9 cellular contexts compared by ENCODE assay signal in the genomic region with DNA sequence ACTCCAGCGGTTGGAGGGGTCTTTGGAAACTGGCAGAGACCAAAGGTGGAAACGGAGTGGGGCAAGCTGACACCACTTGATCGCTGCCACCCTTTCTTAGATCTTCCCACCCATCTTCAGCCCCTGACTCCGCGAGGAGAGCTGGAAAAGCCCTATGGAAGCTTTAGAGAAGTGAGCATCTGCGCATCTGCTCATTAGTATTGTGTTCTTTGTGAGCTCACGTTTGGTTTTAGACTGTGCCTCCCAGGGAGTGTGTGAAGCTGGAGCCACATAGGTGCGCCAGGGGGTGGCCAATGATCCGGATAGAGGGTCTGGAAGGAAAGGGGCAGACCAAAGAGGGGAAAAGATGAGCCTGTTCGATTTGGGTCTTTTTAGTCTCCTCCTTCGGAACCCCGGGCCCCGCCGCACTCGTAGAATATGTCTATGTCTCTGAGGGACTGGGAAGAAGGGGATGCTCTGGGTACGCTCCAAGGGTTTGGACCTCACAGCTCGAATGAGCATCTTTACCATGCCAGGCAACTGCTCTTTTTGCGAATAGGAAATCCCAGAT. TPM values are rescaled to one million over a fixed set of nuclear protein-coding genes. Genes with fewer than 3 reads are reported as not detected.
A peak's percentile ranks its signal among the peaks of the same experiment; 100 is the strongest.
DNase-seq lines count a peak whose midpoint lies in the region; ATAC-seq, FAIRE-seq and TF ChIP-seq lines count a peak whose summit lies in the region.
"Had no signal": no experiment of that assay in that cellular context is flagged by ENCODE, and none has a peak within 500 bp of the region (broad histone marks: within the 10 kb centered on the region; RNA-seq: fewer than 3 reads in every experiment).

No MANE protein-coding gene starts in this region.

- H2BK12ac ChIP-seq in trophoblast cell (ENCODE audit: low read length) = no peak overlapping the region

- FAIRE-seq in urothelium cell line (lab: Jason Lieb, UNC) (no peak), RCC 7860 (lab: Jason Lieb, UNC) (no peak)

- H2AK5ac ChIP-seq in trophoblast cell (ENCODE audit: low read length) = no peak overlapping the region

- no peak overlapping the region for H4K8ac ChIP-seq in trophoblast cell (ENCODE audit: low read depth, low read length)

- TF ChIP-seq CTCF in endothelial cell (IDR thresholded peaks at IDR 0.05; ENCODE audit: unreplicated experiment) = no peak

- H3K14ac ChIP-seq in trophoblast cell (ENCODE audit: low read length) = no peak overlapping the region

- no peak overlapping the region for H2BK120ac ChIP-seq in trophoblast cell (ENCODE audit: insufficient read depth, low read length, poor library complexity)

- no peaks in the 10 kb centered on the region for H3K9me3 ChIP-seq in NT2/D1 (ENCODE audit: insufficient read depth, low read length)
- no peaks in the 10 kb centered on the region for H3K9me3 ChIP-seq in trophoblast cell (ENCODE audit: insufficient read depth, low read depth, low read length)

- no peak overlapping the region for H3K27ac Mint-ChIP-seq in endothelial cell (ENCODE audit: unreplicated experiment)

- WGBS in trophoblast cell (ENCODE audit: extremely low coverage, insufficient coverage, insufficient read length) = no CpG with 5 or more reads among the region's 18 CpGs

- H4K12ac ChIP-seq in trophoblast cell (ENCODE audit: low read depth, low read length) = no peak overlapping the region

- no peak overlapping the region for H3K27ac ChIP-seq in trophoblast cell (ENCODE audit: low read depth, low read length)

- H3K4me1 ChIP-seq in NT2/D1 (ENCODE audit: insufficient read depth, insufficient read length) (no peaks in the 10 kb centered on the region), trophoblast cell (ENCODE audit: control insufficient read depth in 1 of 2, insufficient read depth in 2 of 2, low read length in 2 of 2) (peaks cover 6 to 11% of the 10 kb centered on the region in 2 experiments)

- no peak overlapping the region for H3K9ac ChIP-seq in NT2/D1 (ENCODE audit: insufficient read length, low read depth)
- H3K9ac ChIP-seq in trophoblast cell (ENCODE audit: low read length) = no peak overlapping the region

- no peak overlapping the region for H3K18ac ChIP-seq in trophoblast cell (ENCODE audit: low read length)

- no peaks in the 10 kb centered on the region for H3K9me3 Mint-ChIP-seq in endothelial cell (ENCODE audit: unreplicated experiment)

- no peak overlapping the region for H2BK5ac ChIP-seq in trophoblast cell (ENCODE audit: low read depth, low read length, poor library complexity)

- peak overlapping the region; percentile 75 for H3K4me2 ChIP-seq in trophoblast cell (ENCODE audit: low read length)

- H3K27me3 Mint-ChIP-seq in endothelial cell (ENCODE audit: unreplicated experiment) = peaks cover 12% of the 10 kb centered on the region

- H3K79me1 ChIP-seq in trophoblast cell (ENCODE audit: low read length) = no peaks in the 10 kb centered on the region

- H3K36me3 ChIP-seq in NT2/D1 (ENCODE audit: insufficient read depth, insufficient read length, low read length) = no peaks in the 10 kb centered on the region
- no peaks in the 10 kb centered on the region for H3K36me3 ChIP-seq in trophoblast cell (ENCODE audit: control insufficient read depth in 1 of 2, insufficient read depth in 2 of 2, low read length in 2 of 2)

- no peak overlapping the region for H4K91ac ChIP-seq in trophoblast cell (ENCODE audit: low read depth, low read length)

- H3K4me1 Mint-ChIP-seq in endothelial cell (ENCODE audit: unreplicated experiment) = peaks cover 24% of the 10 kb centered on the region

- no peaks in the 10 kb centered on the region for H3K79me2 ChIP-seq in trophoblast cell (ENCODE audit: control insufficient read depth, insufficient read depth, low read length, poor library complexity)

- ATAC-seq in HG02981 (IDR thresholded peaks at IDR 0.05; ENCODE audit: unreplicated experiment) = no peak

- H3K4me3 Mint-ChIP-seq in endothelial cell (ENCODE audit: unreplicated experiment) = peak overlapping the region; percentile 81

- DNase-seq in EL (peak; percentile 3), NT2/D1 (ENCODE audit: low read depth, low spot score) (no peak), endothelial cell (ENCODE audit: low spot score) (peak; percentile 4), trophoblast cell (no peak), urothelium cell line (ENCODE audit: low spot score) (no peak), pons (ENCODE audit: low spot score) (no peak), RCC 7860 (ENCODE audit: low spot score) (no peak)
- DNase-seq: naive B cell had no signal

- no peak overlapping the region for H3K23ac ChIP-seq in trophoblast cell (ENCODE audit: low read length)

- no peak overlapping the region for H3K4ac ChIP-seq in trophoblast cell (ENCODE audit: low read depth, low read length)

- H3K36me3 Mint-ChIP-seq in endothelial cell (ENCODE audit: low read depth, unreplicated experiment) = no peaks in the 10 kb centered on the region

- H3K4me3 ChIP-seq in NT2/D1 (ENCODE audit: insufficient read length, low read depth) (peak overlapping the region; percentile 45), trophoblast cell (ENCODE audit: low read depth, low read length) (no peak overlapping the region)

- H2AFZ ChIP-seq in trophoblast cell (ENCODE audit: insufficient read depth, low read length, poor library complexity) = no peak overlapping the region

- H3K27me3 ChIP-seq in NT2/D1 (ENCODE audit: insufficient read depth, insufficient read length) = peaks cover 47% of the 10 kb centered on the region
- peaks cover 35% of the 10 kb centered on the region for H3K27me3 ChIP-seq in trophoblast cell (ENCODE audit: insufficient read depth, low read length)

RNA-seq across cellular contexts. Expression of gene DKK2, which starts 0.6 kb away (rescaled TPM):
- total RNA-seq in endothelial cell (ENCODE audit: unreplicated experiment) = 8.0 TPM
- polyA plus RNA-seq in trophoblast cell (2013) = 0.35 and 0.60 TPM in 2 replicates

Comparison
In these comparisons a context has a peak if more than half of its experiments do, and no peak if none do; other contexts are left out.
1. DNase-seq: peak in EL (single experiment) and endothelial cell (single experiment); none in NT2/D1 (single experiment), trophoblast cell (0 of 2), urothelium cell line (single experiment), pons (single experiment) and RCC 7860 (single experiment).